9 cellular contexts compared by ENCODE assay signal in genomic region chr18:68676913-68677312, GRCh38. TPM values are rescaled to one million over a fixed set of nuclear protein-coding genes. Genes with fewer than 3 reads are reported as not detected.
DNase-seq lines count a peak whose midpoint lies in the region; ATAC-seq and TF ChIP-seq lines count a peak whose summit lies in the region.
"Had no signal": no experiment of that assay in that cellular context is flagged by ENCODE, and none has a peak within 500 bp of the region (broad histone marks: within the 10 kb centered on the region; RNA-seq: fewer than 3 reads in every experiment).

No MANE protein-coding gene starts in this region.

- H3K4me2 ChIP-seq in OCI-LY7 (ENCODE audit: low read length) = no peak overlapping the region

- H3K4me1 Mint-ChIP-seq in activated naive CD8-positive, alpha-beta T cell treated with anti-CD3 and anti-CD28 coated beads, Interleukin-2, amount 50 U/mL, for 24 hours = no peaks in the 10 kb centered on the region

- H3K9me3 Mint-ChIP-seq in activated naive CD8-positive, alpha-beta T cell treated with anti-CD3 and anti-CD28 coated beads, Interleukin-2, amount 50 U/mL, for 24 hours = no peaks in the 10 kb centered on the region

- POLR2A ChIA-PET in OCI-LY7 (lab: Charles Lee) = no interaction called here

- no peak overlapping the region for H2AFZ ChIP-seq in OCI-LY7 (ENCODE audit: low read length)

- no peaks in the 10 kb centered on the region for H3K27me3 Mint-ChIP-seq in activated naive CD8-positive, alpha-beta T cell treated with anti-CD3 and anti-CD28 coated beads, Interleukin-2, amount 50 U/mL, for 24 hours

- peak; percentile 66 for TF ChIP-seq CTCF in LNCaP clone FGC (IDR thresholded peaks at IDR 0.05; ENCODE audit: control insufficient read depth, extremely low read depth, insufficient read depth)
- TF ChIP-seq CTCF in OCI-LY7 (conservative IDR thresholded peaks at IDR 0.05; ENCODE audit: low read length) = no peak

- H3K4me3 Mint-ChIP-seq in activated naive CD8-positive, alpha-beta T cell treated with anti-CD3 and anti-CD28 coated beads, Interleukin-2, amount 50 U/mL, for 24 hours = no peak overlapping the region

- peaks cover 34% of the 10 kb centered on the region for H3K36me3 Mint-ChIP-seq in activated naive CD8-positive, alpha-beta T cell treated with anti-CD3 and anti-CD28 coated beads, Interleukin-2, amount 50 U/mL, for 24 hours (ENCODE audit: low read depth)

- no peaks in the 10 kb centered on the region for H4K20me1 ChIP-seq in OCI-LY7 (ENCODE audit: insufficient read depth, low read length)

- H3K27ac ChIP-seq in OCI-LY7 (ENCODE audit: low read depth, low read length, poor library complexity, severe bottlenecking) = no peak overlapping the region
- H3K27ac ChIP-seq: heart left ventricle had no signal

- BruUV-seq in OCI-LY7 (replicated peaks; lab: Mats Ljungman, UMichigan) = no TSS peak

- H3K9me3 ChIP-seq in OCI-LY7 (ENCODE audit: low read length) = no peaks in the 10 kb centered on the region
- H3K9me3 ChIP-seq: heart left ventricle had no signal

- no peaks in the 10 kb centered on the region for H3K79me2 ChIP-seq in OCI-LY7 (ENCODE audit: insufficient read depth, low read depth, low read length)

- no peak for DNase-seq in LNCaP clone FGC (ENCODE audit: low read depth)
- peak; percentile 5 for DNase-seq in midbrain (lab: John Stamatoyannopoulos, UW)
- DNase-seq in OCI-LY7 (ENCODE audit: low spot score) = no peak
- no peak for DNase-seq in NCI-H128 (lab: John Stamatoyannopoulos, UW; ENCODE audit: unreplicated experiment)
- no peak for DNase-seq in left lobe of liver (ENCODE audit: low spot score)
- no peak for DNase-seq in activated naive CD8-positive, alpha-beta T cell treated with anti-CD3 and anti-CD28 coated beads, Interleukin-2, amount 50 U/mL, for 24 hours
- DNase-seq: heart left ventricle had no signal

- H3K4me3 ChIP-seq in LNCaP clone FGC (ENCODE audit: low read depth, low read length) = no peak overlapping the region
- H3K4me3 ChIP-seq in OCI-LY7 (ENCODE audit: low read depth, low read length, poor library complexity, severe bottlenecking) = no peak overlapping the region
- H3K4me3 ChIP-seq: heart left ventricle had no signal

- no peaks in the 10 kb centered on the region for H3K4me1 ChIP-seq in OCI-LY7 (ENCODE audit: insufficient read depth, low read length, poor library complexity, severe bottlenecking)

- no peak overlapping the region for H3K27ac Mint-ChIP-seq in activated naive CD8-positive, alpha-beta T cell treated with anti-CD3 and anti-CD28 coated beads, Interleukin-2, amount 50 U/mL, for 24 hours

- H3K9me2 ChIP-seq in OCI-LY7 (ENCODE audit: insufficient read depth, low read length) = no peaks in the 10 kb centered on the region

- CTCF ChIA-PET in OCI-LY7 (lab: Charles Lee; ENCODE audit: unreplicated experiment) = no interaction called here

- H3K36me3 ChIP-seq in OCI-LY7 (ENCODE audit: insufficient read depth, low read length) = peaks cover 35% of the 10 kb centered on the region

- intact Hi-C loops in OCI-LY7 (cut with micrococcal nuclease; ENCODE audit: unreplicated experiment) = no loop called here

- peak; percentile 96 for ATAC-seq in GM18520 (IDR thresholded peaks at IDR 0.05; ENCODE audit: unreplicated experiment)
- ATAC-seq in GM21737 (IDR thresholded peaks at IDR 0.05; ENCODE audit: unreplicated experiment) = peak; percentile 88
- ATAC-seq in left lobe of liver = no peak
- no peak for ATAC-seq in activated naive CD8-positive, alpha-beta T cell treated with anti-CD3 and anti-CD28 coated beads, Interleukin-2, amount 50 U/mL, for 24 hours

RNA-seq across cellular contexts. Expression of gene TMX3, which starts 38.0 kb away (rescaled TPM):
- total RNA-seq in OCI-LY7 (2014; rRNA removed; shearing (Covaris generic)) = 14.8 and 16.6 TPM in 2 replicates
- total RNA-seq in OCI-LY7 (2022) = 25.9 and 27.3 TPM in 2 replicates
- 15.6 TPM for total RNA-seq in left lobe of liver

Comparison
In these comparisons a context has a peak if more than half of its experiments do, and no peak if none do; other contexts are left out.
1. ATAC-seq: peak in GM18520 (single experiment) and GM21737 (single experiment); none in left lobe of liver (single experiment) and activated naive CD8-positive, alpha-beta T cell treated with anti-CD3 and anti-CD28 coated beads, Interleukin-2, amount 50 U/mL, for 24 hours (single experiment).